ENCODE assay signal across 9 cellular contexts in the genomic region with DNA sequence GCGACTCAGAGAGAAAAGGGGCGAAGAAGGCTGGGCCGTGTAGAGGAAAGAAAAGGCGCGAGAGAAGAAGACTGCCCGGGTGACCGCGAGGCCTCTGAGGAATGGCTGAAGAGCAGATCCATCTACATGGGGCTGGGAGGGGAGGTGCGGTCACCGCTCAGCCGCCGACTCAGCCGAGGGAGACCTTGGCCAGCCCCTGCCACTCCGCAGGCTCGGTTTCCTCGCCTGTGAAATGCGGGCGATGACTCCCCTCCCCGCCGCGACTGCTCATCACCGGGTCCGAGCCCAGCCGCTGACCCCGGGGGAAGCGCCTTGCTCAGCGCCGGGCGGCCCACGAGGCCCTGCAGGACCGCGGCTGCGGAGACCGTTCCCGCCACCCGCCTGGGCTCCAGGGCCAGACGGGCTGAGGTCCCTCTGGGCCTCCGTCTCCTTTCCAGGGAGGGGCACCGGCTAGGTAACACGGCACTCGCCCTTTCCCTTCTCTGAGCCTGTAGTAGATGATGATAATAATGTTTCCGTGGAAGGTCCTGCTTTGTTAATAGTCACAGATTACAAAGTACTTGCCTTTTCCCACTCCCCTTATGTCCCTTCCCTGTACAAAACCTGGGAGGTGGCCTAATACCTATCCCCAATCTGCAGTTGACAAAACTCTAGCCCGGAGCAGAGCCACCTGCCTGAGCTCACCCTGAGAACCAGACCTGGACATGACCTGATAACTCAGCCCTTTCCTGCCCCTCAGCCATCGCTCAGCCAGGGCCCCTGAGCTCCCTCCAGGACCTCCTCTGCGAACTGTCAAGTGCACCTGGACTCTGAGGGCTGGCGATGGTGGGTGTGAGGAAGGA. TPM values are rescaled to one million over a fixed set of nuclear protein-coding genes. Genes with fewer than 3 reads are reported as not detected.
DNase-seq lines count a peak whose midpoint lies in the region; ATAC-seq lines count a peak whose summit lies in the region.
"Had no signal": no experiment of that assay in that cellular context is flagged by ENCODE, and none has a peak within 500 bp of the region (broad histone marks: within the 10 kb centered on the region; RNA-seq: fewer than 3 reads in every experiment).

No MANE protein-coding gene starts in this region.

- H3K27ac ChIP-seq in iPS DF 6.9 (ENCODE audit: low read length): no peak overlapping the region

- no peaks in the 10 kb centered on the region for H3K9me3 ChIP-seq in iPS DF 6.9 (ENCODE audit: control insufficient read depth, insufficient read depth, low read length)

- H3K4me3 ChIP-seq in iPS DF 6.9 (ENCODE audit: low read length): peak overlapping the region; percentile 36; the same call in 1 of the 2 replicates

- peak; percentile 57 for DNase-seq in activated CD4-positive, alpha-beta T cell treated with anti-CD3 and anti-CD28 coated beads, Interleukin-2, amount 10 ng/mL, durations not matched to agents 24 days and 14 days
- DNase-seq in activated CD4-positive, alpha-beta T cell treated with anti-CD3 and anti-CD28 coated beads, Interleukin-2, amount 50 U/mL, for 1 hour: no peak
- no peak for DNase-seq in activated T-cell treated with anti-CD3 and anti-CD28 coated beads, Interleukin-2, amount 50 U/mL, for 4 hours
- DNase-seq in iPS DF 6.9 (ENCODE audit: low read depth, low spot score) (no peak), SHP77 (lab: John Stamatoyannopoulos, UW) (no peak)
- no peak for DNase-seq in stimulated activated effector memory CD8-positive, alpha-beta T cell treated with anti-CD3 and anti-CD28 coated beads, Interleukin-12 subunit alpha, Interleukin-12 subunit beta, amount 100 ng/mL, for 72 hours (ENCODE audit: low spot score in 2 of 2)
- DNase-seq in activated CD4-positive, CD25-positive, alpha-beta regulatory T cell treated with anti-CD3 and anti-CD28 coated beads, Interleukin-2, amount 50 U/mL, for 72 hours: no peak

- peaks cover 12% of the 10 kb centered on the region; the same call in 1 of the 2 replicates for H3K4me1 ChIP-seq in iPS DF 6.9 (ENCODE audit: control insufficient read depth, insufficient read depth, low read length)

- H3K4me3 Mint-ChIP-seq in activated CD4-positive, alpha-beta T cell treated with anti-CD3 and anti-CD28 coated beads, Interleukin-2, amount 10 ng/mL, durations not matched to agents 24 days and 14 days: no peak overlapping the region
- peak overlapping the region; percentile 49 for H3K4me3 Mint-ChIP-seq in activated T-cell treated with anti-CD3 and anti-CD28 coated beads, Interleukin-2, amount 50 U/mL, for 4 hours
- H3K4me3 Mint-ChIP-seq in stimulated activated effector memory CD8-positive, alpha-beta T cell treated with anti-CD3 and anti-CD28 coated beads, Interleukin-12 subunit alpha, Interleukin-12 subunit beta, amount 100 ng/mL, for 72 hours: peak overlapping the region; percentile 61

- peaks cover 21% of the 10 kb centered on the region for H3K4me1 Mint-ChIP-seq in activated CD4-positive, alpha-beta T cell treated with anti-CD3 and anti-CD28 coated beads, Interleukin-2, amount 10 ng/mL, durations not matched to agents 24 days and 14 days
- peaks cover 24% of the 10 kb centered on the region for H3K4me1 Mint-ChIP-seq in activated T-cell treated with anti-CD3 and anti-CD28 coated beads, Interleukin-2, amount 50 U/mL, for 4 hours (ENCODE audit: low read depth)
- H3K4me1 Mint-ChIP-seq in stimulated activated effector memory CD8-positive, alpha-beta T cell treated with anti-CD3 and anti-CD28 coated beads, Interleukin-12 subunit alpha, Interleukin-12 subunit beta, amount 100 ng/mL, for 72 hours: peaks cover 28% of the 10 kb centered on the region

- peak in 1 of 2 donors; percentile 24 for ATAC-seq in activated T-cell treated with anti-CD3 and anti-CD28 coated beads, Interleukin-2, amount 50 U/mL, for 4 hours
- no peak for ATAC-seq in stimulated activated effector memory CD8-positive, alpha-beta T cell treated with anti-CD3 and anti-CD28 coated beads, Interleukin-12 subunit alpha, Interleukin-12 subunit beta, amount 100 ng/mL, for 72 hours
- ATAC-seq in GM19463 (IDR thresholded peaks at IDR 0.05; ENCODE audit: unreplicated experiment): no peak

- intact Hi-C loops in activated CD4-positive, alpha-beta T cell treated with anti-CD3 and anti-CD28 coated beads, Interleukin-2, amount 10 ng/mL, durations not matched to agents 24 days and 14 days (cut with micrococcal nuclease): loop anchor here (1.0 kb wide), 2 partner anchors 47 to 52 kb away; no protein-coding TSS in a partner anchor

- WGBS in iPS DF 6.9 (ENCODE audit: insufficient coverage, insufficient read length): no CpG with 5 or more reads among the region's 46 CpGs

- H3K36me3 Mint-ChIP-seq in activated CD4-positive, alpha-beta T cell treated with anti-CD3 and anti-CD28 coated beads, Interleukin-2, amount 10 ng/mL, durations not matched to agents 24 days and 14 days (ENCODE audit: low read depth): no peaks in the 10 kb centered on the region
- no peaks in the 10 kb centered on the region for H3K36me3 Mint-ChIP-seq in activated T-cell treated with anti-CD3 and anti-CD28 coated beads, Interleukin-2, amount 50 U/mL, for 4 hours (ENCODE audit: insufficient read depth)
- no peaks in the 10 kb centered on the region for H3K36me3 Mint-ChIP-seq in stimulated activated effector memory CD8-positive, alpha-beta T cell treated with anti-CD3 and anti-CD28 coated beads, Interleukin-12 subunit alpha, Interleukin-12 subunit beta, amount 100 ng/mL, for 72 hours

- H3K27me3 Mint-ChIP-seq in activated CD4-positive, alpha-beta T cell treated with anti-CD3 and anti-CD28 coated beads, Interleukin-2, amount 10 ng/mL, durations not matched to agents 24 days and 14 days: peaks cover 28% of the 10 kb centered on the region
- H3K27me3 Mint-ChIP-seq in activated T-cell treated with anti-CD3 and anti-CD28 coated beads, Interleukin-2, amount 50 U/mL, for 4 hours (ENCODE audit: low read depth): peaks cover 47% of the 10 kb centered on the region

- H3K27me3 ChIP-seq in iPS DF 6.9 (ENCODE audit: control insufficient read depth, insufficient read depth, low read length): peaks cover 21% of the 10 kb centered on the region

- no peaks in the 10 kb centered on the region for H3K9me3 Mint-ChIP-seq in activated CD4-positive, alpha-beta T cell treated with anti-CD3 and anti-CD28 coated beads, Interleukin-2, amount 10 ng/mL, durations not matched to agents 24 days and 14 days
- H3K9me3 Mint-ChIP-seq in activated T-cell treated with anti-CD3 and anti-CD28 coated beads, Interleukin-2, amount 50 U/mL, for 4 hours: no peaks in the 10 kb centered on the region
- no peaks in the 10 kb centered on the region for H3K9me3 Mint-ChIP-seq in stimulated activated effector memory CD8-positive, alpha-beta T cell treated with anti-CD3 and anti-CD28 coated beads, Interleukin-12 subunit alpha, Interleukin-12 subunit beta, amount 100 ng/mL, for 72 hours

- H3K27ac Mint-ChIP-seq in activated CD4-positive, alpha-beta T cell treated with anti-CD3 and anti-CD28 coated beads, Interleukin-2, amount 10 ng/mL, durations not matched to agents 24 days and 14 days: no peak overlapping the region
- peak overlapping the region; percentile 30 for H3K27ac Mint-ChIP-seq in stimulated activated effector memory CD8-positive, alpha-beta T cell treated with anti-CD3 and anti-CD28 coated beads, Interleukin-12 subunit alpha, Interleukin-12 subunit beta, amount 100 ng/mL, for 72 hours

- no peaks in the 10 kb centered on the region for H3K36me3 ChIP-seq in iPS DF 6.9 (ENCODE audit: control insufficient read depth, insufficient read depth, low read length)

RNA-seq across cellular contexts. Expression of a gene that starts 1.6 kb away (rescaled TPM):
- not detected in 2 replicates for total RNA-seq in activated CD4-positive, alpha-beta T cell treated with anti-CD3 and anti-CD28 coated beads, Interleukin-2, amount 10 ng/mL, durations not matched to agents 24 days and 14 days
- total RNA-seq in activated T-cell treated with anti-CD3 and anti-CD28 coated beads, Interleukin-2, amount 50 U/mL, for 4 hours: not detected
- total RNA-seq: osteocyte had no signal

RNA-seq across cellular contexts. Expression of a gene that starts 16.7 kb away (rescaled TPM):
- not detected in 2 replicates for total RNA-seq in activated CD4-positive, alpha-beta T cell treated with anti-CD3 and anti-CD28 coated beads, Interleukin-2, amount 10 ng/mL, durations not matched to agents 24 days and 14 days
- total RNA-seq in activated T-cell treated with anti-CD3 and anti-CD28 coated beads, Interleukin-2, amount 50 U/mL, for 4 hours: under 1 TPM in 1 of 3 donors, not detected in 2; 0.24 TPM
- total RNA-seq: osteocyte had no signal

RNA-seq across cellular contexts. Expression of a gene that starts 42.3 kb away (rescaled TPM):
- not detected in 2 replicates for total RNA-seq in activated CD4-positive, alpha-beta T cell treated with anti-CD3 and anti-CD28 coated beads, Interleukin-2, amount 10 ng/mL, durations not matched to agents 24 days and 14 days
- total RNA-seq in activated T-cell treated with anti-CD3 and anti-CD28 coated beads, Interleukin-2, amount 50 U/mL, for 4 hours: under 1 TPM; 0.05 to 0.10 (median 0.08) TPM
